19 cellular contexts compared by ENCODE assay signal in genomic region chr12:46292754-46293402, GRCh38. TPM values are rescaled to one million over a fixed set of nuclear protein-coding genes. Genes with fewer than 3 reads are reported as not detected.
DNase-seq lines count a peak whose midpoint lies in the region; ATAC-seq and TF ChIP-seq lines count a peak whose summit lies in the region.
"Had no signal": no experiment of that assay in that cellular context is flagged by ENCODE, and none has a peak within 500 bp of the region (broad histone marks: within the 10 kb centered on the region; RNA-seq: fewer than 3 reads in every experiment).

No MANE protein-coding gene starts in this region.

- peak; percentile 33 for TF ChIP-seq CTCF in GM12864 (IDR thresholded peaks at IDR 0.05; ENCODE audit: low read depth, low read length, missing control alignments)
- peak in 1 of 2 donors; percentile 52 for TF ChIP-seq CTCF in mammary epithelial cell (conservative IDR thresholded peaks at IDR 0.05 in 1 of 2, IDR thresholded peaks at IDR 0.05 in 1 of 2; ENCODE audit: extremely low read depth in 1 of 2, insufficient read depth in 1 of 2, low read depth in 1 of 2, low read length in 2 of 2)
- TF ChIP-seq CTCF in kidney epithelial cell (IDR thresholded peaks at IDR 0.05; ENCODE audit: insufficient read depth, low read length, poor library complexity, severe bottlenecking): peak; percentile 5

- no peak for ATAC-seq in HG02938 (IDR thresholded peaks at IDR 0.05; ENCODE audit: unreplicated experiment)
- ATAC-seq: activated CD4-positive, CD25-positive, alpha-beta regulatory T cell treated with anti-CD3 and anti-CD28 coated beads, Interleukin-2, amount 50 U/mL, for 24 hours; K562 had no signal

- in situ Hi-C loops in mammary epithelial cell (cut with MboI; ENCODE audit: low sequenced_read_pairs in 2 of 2): no loop called here

- BruUV-seq in mammary epithelial cell (replicated peaks; lab: Mats Ljungman, UMichigan): no TSS peak

- H3K4me2 ChIP-seq in Karpas-422 (ENCODE audit: low read depth, low read length, poor library complexity, severe bottlenecking) (no peak overlapping the region), mammary epithelial cell (ENCODE audit: insufficient read depth, low read depth, low read length) (no peak overlapping the region)

- H3K36me3 ChIP-seq in Karpas-422 (ENCODE audit: insufficient read depth, low read length) (no peaks in the 10 kb centered on the region), mammary epithelial cell (ENCODE audit: insufficient read depth, low read length) (no peaks in the 10 kb centered on the region), kidney epithelial cell (ENCODE audit: control insufficient read depth, insufficient read depth, low read length) (no peaks in the 10 kb centered on the region)
- H3K36me3 ChIP-seq: SJCRH30, spleen had no signal

- 69% methylated on average over 2 of the region's 2 CpGs for WGBS in mammary epithelial cell (ENCODE audit: low coverage, missing lambda C conversion rate)

- DNase-seq in GM12864 (ENCODE audit: low read depth) (no peak), Karpas-422 (peak; percentile 48), mammary epithelial cell (peak; percentile 7), kidney epithelial cell (ENCODE audit: low read depth) (no peak), NCI-H748 treated with DMSO at 0.1 percent for 48 hours (lab: John Stamatoyannopoulos, UW) (no peak), NCI-H2196 (lab: John Stamatoyannopoulos, UW; ENCODE audit: unreplicated experiment) (no peak)
- DNase-seq: activated CD8-positive, alpha-beta memory T cell treated with anti-CD3 and anti-CD28 coated beads for 24 hours; activated naive CD8-positive, alpha-beta T cell treated with anti-CD3 and anti-CD28 coated beads, Interleukin-2, amount 10 ng/mL, durations not matched to agents 7 days and 5 days; CD4-positive, alpha-beta T cell; effector CD4-positive, alpha-beta T cell; foreskin melanocyte; GOT3; NCI-H1105; NCI-H526; SJCRH30; spleen had no signal

- no peak overlapping the region for H2AFZ ChIP-seq in Karpas-422 (ENCODE audit: low read length)
- H2AFZ ChIP-seq in mammary epithelial cell (ENCODE audit: low read depth, low read length): no peak overlapping the region

- H3K9ac ChIP-seq in Karpas-422 (ENCODE audit: low read length) (no peak overlapping the region), mammary epithelial cell (ENCODE audit: insufficient read depth, low read length) (no peak overlapping the region)

- no peaks in the 10 kb centered on the region for H3K4me1 ChIP-seq in Karpas-422 (ENCODE audit: low read length)
- no peaks in the 10 kb centered on the region for H3K4me1 ChIP-seq in mammary epithelial cell (ENCODE audit: insufficient read depth, low read length)
- H3K4me1 ChIP-seq: SJCRH30, spleen had no signal

- H3K27ac ChIP-seq in Karpas-422 (ENCODE audit: low read length) (no peak overlapping the region), mammary epithelial cell (ENCODE audit: insufficient read depth, low read depth, low read length) (no peak overlapping the region)
- H3K27ac ChIP-seq: SJCRH30, spleen had no signal

- H3K9me3 ChIP-seq in Karpas-422 (ENCODE audit: low read length): no peaks in the 10 kb centered on the region
- H3K9me3 ChIP-seq in mammary epithelial cell (replicated peaks; ENCODE audit: insufficient read depth, low read length): no peaks in the 10 kb centered on the region

- H4K20me1 ChIP-seq in Karpas-422 (ENCODE audit: insufficient read depth, low read depth, low read length) (no peaks in the 10 kb centered on the region), mammary epithelial cell (ENCODE audit: insufficient read depth, low read length) (no peaks in the 10 kb centered on the region)

- CTCF ChIA-PET in mammary epithelial cell (lab: Charles Lee; ENCODE audit: low non-redundant PET): interaction anchor here (0.6 to 0.8 kb wide), 2 partner anchors 64 to 386 kb away, joined by 3 read pairs; no protein-coding TSS in a partner anchor

- H3K9me2 ChIP-seq in Karpas-422 (replicated peaks; ENCODE audit: insufficient read depth, low read length): no peaks in the 10 kb centered on the region

- H3K79me2 ChIP-seq in Karpas-422 (ENCODE audit: low read length) (no peaks in the 10 kb centered on the region), mammary epithelial cell (ENCODE audit: insufficient read depth, low read length) (no peaks in the 10 kb centered on the region)

- no peaks in the 10 kb centered on the region for H3K27me3 ChIP-seq in Karpas-422 (ENCODE audit: low read length)
- no peaks in the 10 kb centered on the region for H3K27me3 ChIP-seq in mammary epithelial cell (ENCODE audit: insufficient read depth, low read length)
- H3K27me3 ChIP-seq in kidney epithelial cell (ENCODE audit: control insufficient read depth, insufficient read depth, low read length): no peaks in the 10 kb centered on the region
- H3K27me3 ChIP-seq: SJCRH30, spleen had no signal

- intact Hi-C loops in mammary epithelial cell (cut with micrococcal nuclease): loop anchor here (2.0 kb wide), 1 partner anchor 642 kb away; no protein-coding TSS in a partner anchor

- dilution Hi-C loops in mammary epithelial cell (cut with HindIII; ENCODE audit: low sequenced_read_pairs): no loop called here

- no peak overlapping the region for H3K4me3 ChIP-seq in GM12864 (ENCODE audit: low read depth, low read length)
- no peak overlapping the region for H3K4me3 ChIP-seq in Karpas-422 (ENCODE audit: low read length)
- no peak overlapping the region for H3K4me3 ChIP-seq in mammary epithelial cell (replicated peaks in 1 of 3; ENCODE audit: insufficient read depth in 1 of 3, low read depth in 2 of 3, low read length in 3 of 3)
- H3K4me3 ChIP-seq in kidney epithelial cell (ENCODE audit: low read depth, low read length): no peak overlapping the region
- H3K4me3 ChIP-seq: K562, SJCRH30, spleen had no signal

RNA-seq across cellular contexts. Expression of gene SLC38A1, which starts 24.0 kb away (rescaled TPM):
- total RNA-seq in Karpas-422 (2014; rRNA removed; shearing (Covaris generic); ENCODE audit: low replicate concordance): 97.4 and 209 TPM in 2 replicates
- 100 to 1,000 TPM; 208 to 360 TPM for total RNA-seq in mammary epithelial cell
- 106 TPM for polyA plus RNA-seq in mammary epithelial cell
- 301 TPM for polyA minus RNA-seq in mammary epithelial cell
- total RNA-seq in kidney epithelial cell: 240 and 245 TPM in 2 replicates

Comparison
In these comparisons a context has a peak if more than half of its experiments do, and no peak if none do; other contexts are left out.
1. DNase-seq: peak in Karpas-422 (single experiment) and mammary epithelial cell (single experiment); none in GM12864 (single experiment), kidney epithelial cell (single experiment), NCI-H748 treated with DMSO at 0.1 percent for 48 hours (single experiment) and NCI-H2196 (single experiment).